19 cellular contexts compared by ENCODE assay signal in the genomic region with DNA sequence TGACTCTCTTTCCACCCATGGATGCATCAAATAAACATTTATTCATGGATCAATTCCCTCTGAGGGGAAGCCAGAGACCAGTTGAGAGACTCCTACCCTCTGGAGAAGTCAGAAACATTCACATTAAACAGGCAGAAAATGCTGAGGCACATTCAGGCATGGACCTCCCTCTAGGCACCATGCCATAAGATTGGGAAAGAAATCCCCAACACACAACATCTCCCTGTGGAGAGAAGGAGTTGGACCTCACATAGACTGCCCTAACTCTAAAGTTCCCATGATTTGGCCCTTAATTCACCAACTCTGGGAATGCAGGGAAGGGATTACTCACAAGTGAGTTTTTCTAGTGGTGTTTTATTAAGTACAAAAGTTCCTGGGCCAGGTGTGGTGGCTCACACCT.
A peak's percentile ranks its signal among the peaks of the same experiment; 100 is the strongest.
DNase-seq lines count a peak whose midpoint lies in the region; ATAC-seq and TF ChIP-seq lines count a peak whose summit lies in the region.
"Had no signal": no experiment of that assay in that cellular context is flagged by ENCODE, and none has a peak within 500 bp of the region (broad histone marks: within the 10 kb centered on the region; RNA-seq: fewer than 3 reads in every experiment).

No MANE protein-coding gene starts in this region.

- H3K9me3 Mint-ChIP-seq in MCF 10A (ENCODE audit: unreplicated experiment) = no peaks in the 10 kb centered on the region
- no peaks in the 10 kb centered on the region for H3K9me3 Mint-ChIP-seq in activated T-helper 17 cell treated with anti-CD3 and anti-CD28 coated beads, Interleukin-2, amount 50 U/mL, for 72 hours
- H3K9me3 Mint-ChIP-seq: CD8-positive, alpha-beta T cell had no signal

- CTCF ChIA-PET in MCF 10A (lab: Yijun Ruan, JAX) = no interaction called here
- CTCF ChIA-PET in mammary epithelial cell (lab: Charles Lee; ENCODE audit: low non-redundant PET) = no interaction called here
- CTCF ChIA-PET in PC-9 (lab: Charles Lee) = no interaction called here

- dilution Hi-C loops in mammary epithelial cell (cut with HindIII; ENCODE audit: low sequenced_read_pairs) = no loop called here

- H3K27ac ChIP-seq in mammary epithelial cell (ENCODE audit: insufficient read depth, low read depth, low read length) (no peak overlapping the region), PC-9 (no peak overlapping the region)
- H3K27ac ChIP-seq: 22Rv1; BLaER1 treated with 17β-estradiol and CSF1 and Interleukin-3, amounts not matched to agents 10 nM and 100 nM had no signal

- DNase-seq in MCF 10A (ENCODE audit: unreplicated experiment) = peak; percentile 58
- DNase-seq in mammary epithelial cell = no peak
- DNase-seq in fibroblast of pulmonary artery (ENCODE audit: low read depth) = peak; percentile 78
- DNase-seq in sciatic nerve (ENCODE audit: low spot score) = no peak
- no peak for DNase-seq in PC-9
- DNase-seq in NCI-H748 (lab: John Stamatoyannopoulos, UW; ENCODE audit: unreplicated experiment) = no peak
- no peak for DNase-seq in AG08396 (ENCODE audit: low spot score)
- DNase-seq: ACHN; CD8-positive, alpha-beta T cell; H9; Karpas-422; NCI-H1417 treated with DMSO at 0.1 percent for 48 hours; NCI-H187 treated with DMSO at 0.1 percent for 48 hours; NCI-H510A; NCI-H748 treated with DMSO at 0.1 percent for 48 hours had no signal

- no peaks in the 10 kb centered on the region for H3K36me3 Mint-ChIP-seq in MCF 10A (ENCODE audit: insufficient read depth, unreplicated experiment)
- H3K36me3 Mint-ChIP-seq in activated T-helper 17 cell treated with anti-CD3 and anti-CD28 coated beads, Interleukin-2, amount 50 U/mL, for 72 hours (ENCODE audit: low read depth) = no peaks in the 10 kb centered on the region
- H3K36me3 Mint-ChIP-seq: CD8-positive, alpha-beta T cell had no signal

- H4K20me1 ChIP-seq in mammary epithelial cell (ENCODE audit: insufficient read depth, low read length) (no peaks in the 10 kb centered on the region), PC-9 (ENCODE audit: insufficient read depth) (no peaks in the 10 kb centered on the region)
- H4K20me1 ChIP-seq: BLaER1 treated with 17β-estradiol and CSF1 and Interleukin-3, amounts not matched to agents 10 nM and 100 nM had no signal

- no peaks in the 10 kb centered on the region for H3K27me3 ChIP-seq in mammary epithelial cell (ENCODE audit: insufficient read depth, low read length)
- H3K27me3 ChIP-seq in PC-9 (ENCODE audit: insufficient read depth, low read depth) = no peaks in the 10 kb centered on the region
- H3K27me3 ChIP-seq: BLaER1 treated with 17β-estradiol and CSF1 and Interleukin-3, amounts not matched to agents 10 nM and 100 nM had no signal

- H3K4me1 ChIP-seq in mammary epithelial cell (ENCODE audit: insufficient read depth, low read length) (no peaks in the 10 kb centered on the region), PC-9 (replicated peaks; ENCODE audit: insufficient read depth) (0 out of 2 replicates have a peak, but pooled peaks cover 3% of the 10 kb centered on the region)
- H3K4me1 ChIP-seq: BLaER1 treated with 17β-estradiol and CSF1 and Interleukin-3, amounts not matched to agents 10 nM and 100 nM had no signal

- H3K9me2 ChIP-seq in PC-9 (ENCODE audit: insufficient read depth) = no peaks in the 10 kb centered on the region

- intact Hi-C loops in MCF 10A (cut with micrococcal nuclease) = no loop called here
- intact Hi-C loops in mammary epithelial cell (cut with micrococcal nuclease) = no loop called here
- intact Hi-C loops in sciatic nerve (cut with DNase I) = no loop called here
- intact Hi-C loops in PC-9 (cut with micrococcal nuclease; ENCODE audit: unreplicated experiment) = no loop called here

- in situ Hi-C loops in mammary epithelial cell (cut with MboI; ENCODE audit: low sequenced_read_pairs in 2 of 2) = no loop called here

- H3K27me3 Mint-ChIP-seq in MCF 10A (ENCODE audit: insufficient read depth, unreplicated experiment) = no peaks in the 10 kb centered on the region
- H3K27me3 Mint-ChIP-seq in activated T-helper 17 cell treated with anti-CD3 and anti-CD28 coated beads, Interleukin-2, amount 50 U/mL, for 72 hours = no peaks in the 10 kb centered on the region

- TF ChIP-seq CTCF in MCF 10A (IDR thresholded peaks at IDR 0.05; ENCODE audit: unreplicated experiment) (no peak), mammary epithelial cell (conservative IDR thresholded peaks at IDR 0.05 in 1 of 2, IDR thresholded peaks at IDR 0.05 in 1 of 2; ENCODE audit: extremely low read depth in 1 of 2, insufficient read depth in 1 of 2, low read depth in 1 of 2, low read length in 2 of 2) (no peak), fibroblast of pulmonary artery (IDR thresholded peaks at IDR 0.05; ENCODE audit: low read length, missing control alignments) (no peak), PC-9 (conservative IDR thresholded peaks at IDR 0.05) (no peak)

- no peak overlapping the region for H3K4me2 ChIP-seq in mammary epithelial cell (ENCODE audit: insufficient read depth, low read depth, low read length)
- H3K4me2 ChIP-seq in PC-9 = no peak overlapping the region
- H3K4me2 ChIP-seq: BLaER1 treated with 17β-estradiol and CSF1 and Interleukin-3, amounts not matched to agents 10 nM and 100 nM had no signal

- H3K4me3 ChIP-seq in mammary epithelial cell (replicated peaks in 1 of 3; ENCODE audit: insufficient read depth in 1 of 3, low read depth in 2 of 3, low read length in 3 of 3) = no peak overlapping the region
- no peak overlapping the region for H3K4me3 ChIP-seq in fibroblast of pulmonary artery (replicated peaks; ENCODE audit: low read depth, low read length)
- H3K4me3 ChIP-seq in PC-9 = no peak overlapping the region
- H3K4me3 ChIP-seq: BLaER1 treated with 17β-estradiol and CSF1 and Interleukin-3, amounts not matched to agents 10 nM and 100 nM had no signal

- no peak overlapping the region for H3K9ac ChIP-seq in mammary epithelial cell (ENCODE audit: insufficient read depth, low read length)
- H3K9ac ChIP-seq: BLaER1 treated with 17β-estradiol and CSF1 and Interleukin-3, amounts not matched to agents 10 nM and 100 nM had no signal

- H3K36me3 ChIP-seq in mammary epithelial cell (ENCODE audit: insufficient read depth, low read length) (no peaks in the 10 kb centered on the region), PC-9 (ENCODE audit: low read depth) (no peaks in the 10 kb centered on the region)
- H3K36me3 ChIP-seq: BLaER1 treated with 17β-estradiol and CSF1 and Interleukin-3, amounts not matched to agents 10 nM and 100 nM had no signal

- H3K9me3 ChIP-seq in mammary epithelial cell (replicated peaks; ENCODE audit: insufficient read depth, low read length) = no peaks in the 10 kb centered on the region
- no peaks in the 10 kb centered on the region for H3K9me3 ChIP-seq in PC-9 (ENCODE audit: insufficient read depth, low read depth)
- H3K9me3 ChIP-seq: BLaER1 treated with 17β-estradiol and CSF1 and Interleukin-3, amounts not matched to agents 10 nM and 100 nM had no signal

- ATAC-seq in sciatic nerve = peak; percentile 97
- ATAC-seq in activated T-helper 17 cell treated with anti-CD3 and anti-CD28 coated beads, Interleukin-2, amount 50 U/mL, for 72 hours (replicated peaks) = no peak
- ATAC-seq: CD8-positive, alpha-beta T cell; Panc1 had no signal

- H3K27ac Mint-ChIP-seq in MCF 10A (ENCODE audit: low read depth, unreplicated experiment) = no peak overlapping the region
- no peak overlapping the region for H3K27ac Mint-ChIP-seq in activated T-helper 17 cell treated with anti-CD3 and anti-CD28 coated beads, Interleukin-2, amount 50 U/mL, for 72 hours
- H3K27ac Mint-ChIP-seq: CD8-positive, alpha-beta T cell; H9 had no signal

- H3K4me3 Mint-ChIP-seq in MCF 10A (ENCODE audit: unreplicated experiment) = no peak overlapping the region
- no peak overlapping the region for H3K4me3 Mint-ChIP-seq in activated T-helper 17 cell treated with anti-CD3 and anti-CD28 coated beads, Interleukin-2, amount 50 U/mL, for 72 hours
- H3K4me3 Mint-ChIP-seq: CD8-positive, alpha-beta T cell; H9 had no signal

- BruUV-seq in MCF 10A (replicated peaks; lab: Mats Ljungman, UMichigan) (no TSS peak), mammary epithelial cell (replicated peaks; lab: Mats Ljungman, UMichigan) (no TSS peak), PC-9 (replicated peaks; lab: Mats Ljungman, UMichigan) (no TSS peak)

- H3F3A ChIP-seq in PC-9 (ENCODE audit: insufficient read depth, low read depth) = no peaks in the 10 kb centered on the region

- H3K79me2 ChIP-seq in mammary epithelial cell (ENCODE audit: insufficient read depth, low read length) (no peaks in the 10 kb centered on the region), PC-9 (ENCODE audit: low read depth) (no peaks in the 10 kb centered on the region)

- POLR2A ChIA-PET in MCF 10A (lab: Yijun Ruan, JAX) = no interaction called here
- POLR2A ChIA-PET in PC-9 (lab: Charles Lee; ENCODE audit: unreplicated experiment) = no interaction called here

- peaks cover under 1% of the 10 kb centered on the region for H3K4me1 Mint-ChIP-seq in MCF 10A (ENCODE audit: insufficient read depth, unreplicated experiment)
- H3K4me1 Mint-ChIP-seq in activated T-helper 17 cell treated with anti-CD3 and anti-CD28 coated beads, Interleukin-2, amount 50 U/mL, for 72 hours = no peaks in the 10 kb centered on the region

- H2AFZ ChIP-seq in mammary epithelial cell (ENCODE audit: low read depth, low read length) = no peak overlapping the region
- no peak overlapping the region for H2AFZ ChIP-seq in PC-9

Comparison
In these comparisons a context has a peak if more than half of its experiments do, and no peak if none do; other contexts are left out.
1. DNase-seq: peak in MCF 10A (single experiment) and fibroblast of pulmonary artery (single experiment); none in mammary epithelial cell (single experiment), sciatic nerve (single experiment), PC-9 (0 of 2), NCI-H748 (single experiment) and AG08396 (single experiment).